Comparison of ENCODE assay signal across 8 cellular contexts in genomic region chr4:73070072-73070385, GRCh38. TPM values are rescaled to one million over a fixed set of nuclear protein-coding genes. Genes with fewer than 3 reads are reported as not detected.
DNase-seq lines count a peak whose midpoint lies in the region; ATAC-seq and TF ChIP-seq lines count a peak whose summit lies in the region.

No MANE protein-coding gene starts in this region.

- no peaks in the 10 kb centered on the region for H3K9me3 Mint-ChIP-seq in T-cell

- H3K9me3 ChIP-seq in BE2C (no peaks in the 10 kb centered on the region), hepatocyte (ENCODE audit: low read depth) (no peaks in the 10 kb centered on the region), spleen (no peaks in the 10 kb centered on the region)

- TF ChIP-seq POLR2A in spleen (IDR thresholded peaks at IDR 0.05), result no peak

- intact Hi-C loops in spleen (cut with DNase I; ENCODE audit: low total_unique reads), result no loop called here

- DNase-seq in BE2C (no peak), T-cell (no peak), hepatocyte (ENCODE audit: low spot score) (no peak), spleen (no peak), NCI-H1930 (lab: John Stamatoyannopoulos, UW) (no peak), COR-L47 (lab: John Stamatoyannopoulos, UW) (no peak)

- CTCF ChIA-PET in T-cell (lab: Charles Lee), result interaction anchor here (1.0 to 2.1 kb wide), 3 partner anchors 82 to 188 kb away, joined by 3 to 12 read pairs (median 8); partner anchors contain the start of gene ANKRD17 (in 1 of the 2)

- H3K27ac Mint-ChIP-seq in T-cell, result peak overlapping the region; percentile 95 to 98

- peaks cover 11% of the 10 kb centered on the region for H3K36me3 ChIP-seq in BE2C
- H3K36me3 ChIP-seq in hepatocyte (replicated peaks; ENCODE audit: insufficient read depth, low read depth), result no peaks in the 10 kb centered on the region
- peaks cover 0 to 24% (median 2%) of the 10 kb centered on the region in 6 donors for H3K36me3 ChIP-seq in spleen

- peak overlapping the region; percentile 74 for H3K4me2 ChIP-seq in hepatocyte

- no peaks in the 10 kb centered on the region for H4K20me1 ChIP-seq in hepatocyte (ENCODE audit: insufficient read depth, poor library complexity, severe bottlenecking)

- no peaks in the 10 kb centered on the region for H3K27me3 Mint-ChIP-seq in T-cell

- peak overlapping the region; percentile 83 to 89 (median 88) for H3K4me3 Mint-ChIP-seq in T-cell

- TF ChIP-seq CTCF in BE2C (IDR thresholded peaks at IDR 0.05; ENCODE audit: low read depth, low read length) (no peak), hepatocyte (IDR thresholded peaks at IDR 0.05; ENCODE audit: poor library complexity) (no peak), spleen (IDR thresholded peaks at IDR 0.05 in 8 of 11, conservative IDR thresholded peaks at IDR 0.05 in 3 of 11) (no peak)

- POLR2A ChIA-PET in T-cell (lab: Charles Lee), result interaction anchor here (0.8 to 1.9 kb wide), 7 partner anchors 10 to 190 kb away, joined by 3 to 7 read pairs (median 4); partner anchors contain the start of gene ANKRD17 (in 2 of the 2)

- peaks cover 39 to 42% (median 39%) of the 10 kb centered on the region in 3 donors for H3K4me1 Mint-ChIP-seq in T-cell

- peaks cover 30% of the 10 kb centered on the region for H3K79me2 ChIP-seq in hepatocyte

- H2AFZ ChIP-seq in hepatocyte, result peak overlapping the region; percentile 62

- WGBS in hepatocyte (ENCODE audit: low lambda C conversion rate, missing lambda C conversion rate), result 12% methylated on average over 9 of the region's 9 CpGs
- 5 to 8% (median 6%) methylated on average over 9 of the region's 9 CpGs for WGBS in spleen, 5 donors

- no peaks in the 10 kb centered on the region for H3K9me2 ChIP-seq in hepatocyte (replicated peaks; ENCODE audit: insufficient read depth)

- H3K36me3 Mint-ChIP-seq in T-cell, result peaks cover 11% of the 10 kb centered on the region

- H3K4me1 ChIP-seq in BE2C (no peaks in the 10 kb centered on the region), hepatocyte (ENCODE audit: insufficient read depth) (peaks cover 4% of the 10 kb centered on the region), spleen (peaks cover 8 to 51% (median 33%) of the 10 kb centered on the region in 6 donors)

- H3K4me3 ChIP-seq in BE2C (ENCODE audit: low read depth, low read length), result peak overlapping the region; percentile 87
- peak overlapping the region; percentile 25 for H3K4me3 ChIP-seq in hepatocyte
- peak overlapping the region; percentile 67 to 90 (median 74) for H3K4me3 ChIP-seq in spleen

- ATAC-seq in GM18870 (IDR thresholded peaks at IDR 0.05; ENCODE audit: unreplicated experiment) (peak; percentile 18), HG03139 (IDR thresholded peaks at IDR 0.05; ENCODE audit: unreplicated experiment) (peak; percentile 8), T-cell (replicated peaks in 1 of 4) (peak in 1 of 4 experiments; percentile 21)

- H3K27ac ChIP-seq in hepatocyte (peak overlapping the region; percentile 83), spleen (peak overlapping the region; percentile 97 to 99 (median 98))

- H3K27me3 ChIP-seq in BE2C, result no peaks in the 10 kb centered on the region
- no peaks in the 10 kb centered on the region for H3K27me3 ChIP-seq in hepatocyte
- no peaks in the 10 kb centered on the region for H3K27me3 ChIP-seq in spleen (replicated peaks in 1 of 7)

RNA-seq across cellular contexts. Expression of gene COX18, which starts 0.5 kb away (rescaled TPM):
- polyA plus RNA-seq in BE2C (2012; ENCODE audit: insufficient read depth, insufficient read length, low read depth), result 13.1 TPM
- total RNA-seq in T-cell, result 10 to 100 TPM; 11.5 to 18.3 (median 15.2) TPM
- 28.9 and 31.1 TPM in 2 replicates for total RNA-seq in hepatocyte
- polyA plus RNA-seq in hepatocyte, result 5.4 and 5.7 TPM in 2 replicates
- total RNA-seq in spleen, result 10 to 100 TPM; 12.2 to 28.3 (median 15.1) TPM
- 10 to 100 TPM in 2 of 3 donors, 1 to 10 TPM in 1; 8.9 to 11.5 (median 10.1) TPM for polyA plus RNA-seq in spleen

Comparison
In these comparisons a context has a peak if more than half of its experiments do, and no peak if none do; other contexts are left out.
1. H3K4me3 ChIP-seq: peak in every context shown above with its lines; median percentile 87 in BE2C; 74 in spleen; 25 in hepatocyte.